ENCODE assay signal across 21 cellular contexts in the genomic region with DNA sequence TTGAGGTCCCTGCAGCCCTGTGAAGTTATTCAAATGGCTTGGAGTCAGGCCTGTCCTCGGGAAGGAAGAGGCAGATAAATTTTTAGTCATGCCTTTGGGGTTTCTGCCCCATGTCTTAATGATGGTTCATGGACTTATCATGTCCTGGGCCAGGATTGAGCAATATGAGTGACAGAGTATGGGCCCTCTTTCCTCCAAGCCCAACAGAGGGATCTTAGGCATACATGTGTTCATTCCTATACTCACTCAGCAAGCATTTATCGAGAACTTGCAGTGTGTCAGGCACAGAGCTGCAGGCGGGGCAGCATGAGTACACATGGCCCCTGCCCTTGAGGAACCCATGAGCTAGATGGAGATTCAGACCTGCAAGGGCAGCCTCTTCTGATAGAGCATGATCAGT. TPM values are rescaled to one million over a fixed set of nuclear protein-coding genes. Genes with fewer than 3 reads are reported as not detected.
DNase-seq lines count a peak whose midpoint lies in the region; ATAC-seq and TF ChIP-seq lines count a peak whose summit lies in the region.
"Had no signal": no experiment of that assay in that cellular context is flagged by ENCODE, and none has a peak within 500 bp of the region (broad histone marks: within the 10 kb centered on the region; RNA-seq: fewer than 3 reads in every experiment).

No MANE protein-coding gene starts in this region.

- no peaks in the 10 kb centered on the region for H3K4me1 Mint-ChIP-seq in glutamatergic neuron (ENCODE audit: low read depth, unreplicated experiment)

- H4K5ac ChIP-seq in IMR-90 (ENCODE audit: low read depth, low read length) = no peak overlapping the region

- no peak overlapping the region for H3K56ac ChIP-seq in IMR-90 (ENCODE audit: extremely low read depth, insufficient read depth, low read length)

- TF ChIP-seq RAD21 in IMR-90 (IDR thresholded peaks at IDR 0.05; ENCODE audit: low read length) = no peak

- no peak overlapping the region for H2BK20ac ChIP-seq in IMR-90 (ENCODE audit: low read depth, low read length)

- POLR2A ChIA-PET in IMR-90 (lab: Charles Lee; ENCODE audit: unreplicated experiment) = no interaction called here

- no peak overlapping the region for H3K27ac Mint-ChIP-seq in glutamatergic neuron (ENCODE audit: unreplicated experiment)
- H3K27ac Mint-ChIP-seq: activated naive CD4-positive, alpha-beta T cell treated with anti-CD3 and anti-CD28 coated beads, Interleukin-2, amount 50 U/mL, for 24 hours; CD4-positive, CD25-positive, alpha-beta regulatory T cell had no signal

- H3K9me1 ChIP-seq in IMR-90 (ENCODE audit: insufficient read depth, low read length) = peaks cover 6% of the 10 kb centered on the region; the same call in 1 of the 2 replicates

- H4K8ac ChIP-seq in IMR-90 (ENCODE audit: low read depth in 2 of 2, low read length in 2 of 2) = no peak overlapping the region

- H2AK5ac ChIP-seq in IMR-90 (ENCODE audit: low read depth, low read length) = no peak overlapping the region

- H3K4me2 ChIP-seq in IMR-90 (ENCODE audit: low read depth, low read length) = no peak overlapping the region

- H3K4me3 ChIP-seq in IMR-90 (ENCODE audit: insufficient read depth, low read depth, low read length) (no peak overlapping the region), brain microvascular endothelial cell (ENCODE audit: low read depth, low read length) (no peak overlapping the region), left lung (no peak overlapping the region), BE2C (ENCODE audit: low read depth, low read length) (no peak overlapping the region)
- H3K4me3 ChIP-seq: body of pancreas, left ventricle myocardium inferior had no signal

- no peak overlapping the region for H2BK5ac ChIP-seq in IMR-90 (ENCODE audit: low read depth, low read length, poor library complexity, severe bottlenecking)

- no peak overlapping the region for H3K18ac ChIP-seq in IMR-90 (ENCODE audit: low read depth, low read length)

- peaks cover 14% of the 10 kb centered on the region for H3K27me3 Mint-ChIP-seq in glutamatergic neuron (ENCODE audit: unreplicated experiment)

- WGBS in IMR-90 (ENCODE audit: extremely low coverage in 2 of 2, insufficient read length in 1 of 2), 2 experiments = no CpG with 5 or more reads among the region's 3 CpGs

- H3K9me3 Mint-ChIP-seq in glutamatergic neuron (ENCODE audit: unreplicated experiment) = peaks cover 3% of the 10 kb centered on the region
- H3K9me3 Mint-ChIP-seq: activated naive CD4-positive, alpha-beta T cell treated with anti-CD3 and anti-CD28 coated beads, Interleukin-2, amount 50 U/mL, for 24 hours; activated T-cell treated with anti-CD3 and anti-CD28 coated beads, Interleukin-2, amount 50 U/mL, for 4 hours; CD4-positive, CD25-positive, alpha-beta regulatory T cell had no signal

- H3K36me3 ChIP-seq in IMR-90 (ENCODE audit: control insufficient read depth, insufficient read depth, low read length) (no peaks in the 10 kb centered on the region), brain microvascular endothelial cell (replicated peaks) (no peaks in the 10 kb centered on the region), left lung (no peaks in the 10 kb centered on the region), BE2C (no peaks in the 10 kb centered on the region)
- H3K36me3 ChIP-seq: left ventricle myocardium inferior, WERI-Rb-1 had no signal

- no peak overlapping the region for H2BK120ac ChIP-seq in IMR-90 (ENCODE audit: low read depth, low read length)

- H3K27ac ChIP-seq in IMR-90 (ENCODE audit: insufficient read depth, low read length) (no peak overlapping the region), brain microvascular endothelial cell (no peak overlapping the region), left lung (peak overlapping the region in 1 of 2 donors; percentile 44)
- H3K27ac ChIP-seq: body of pancreas, left ventricle myocardium inferior, WERI-Rb-1 had no signal

- TF ChIP-seq CTCF in IMR-90 (conservative IDR thresholded peaks at IDR 0.05; ENCODE audit: low read depth, low read length) (no peak), brain microvascular endothelial cell (IDR thresholded peaks at IDR 0.05; ENCODE audit: low read depth, low read length, missing control alignments) (no peak), left lung (IDR thresholded peaks at IDR 0.05) (no peak), BE2C (IDR thresholded peaks at IDR 0.05; ENCODE audit: low read depth, low read length) (no peak), glutamatergic neuron (IDR thresholded peaks at IDR 0.05; ENCODE audit: partially characterized antibody, unreplicated experiment) (no peak)

- no peak overlapping the region for H3K4ac ChIP-seq in IMR-90 (ENCODE audit: low read depth, low read length)

- H2BK15ac ChIP-seq in IMR-90 (ENCODE audit: low read depth, low read length) = no peak overlapping the region

- CTCF ChIA-PET in IMR-90 (lab: Yijun Ruan, JAX) = no interaction called here

- H3K23ac ChIP-seq in IMR-90 (ENCODE audit: low read depth, low read length) = no peak overlapping the region; the same call in 1 of the 2 replicates

- H4K91ac ChIP-seq in IMR-90 (ENCODE audit: insufficient read depth, low read depth, low read length) = no peak overlapping the region

- dilution Hi-C loops in IMR-90 (cut with HindIII; ENCODE audit: low sequenced_read_pairs, unreplicated experiment) = no loop called here

- in situ Hi-C loops in IMR-90 (cut with MboI; ENCODE audit: low sequenced_read_pairs) (no loop called here), brain microvascular endothelial cell (cut with HindIII; ENCODE audit: low pct_ligation_motif_present, low sequenced_read_pairs) (no loop called here)

- no TSS peak for BruUV-seq in IMR-90 (replicated peaks; lab: Mats Ljungman, UMichigan)

- H3K14ac ChIP-seq in IMR-90 (replicated peaks; ENCODE audit: low read depth, low read length) = no peak overlapping the region; the same call in 1 of the 2 replicates

- H3K9me3 ChIP-seq in IMR-90 (ENCODE audit: control insufficient read depth, insufficient read depth, low read length) (no peaks in the 10 kb centered on the region), left lung (no peaks in the 10 kb centered on the region), BE2C (no peaks in the 10 kb centered on the region)
- H3K9me3 ChIP-seq: body of pancreas, left ventricle myocardium inferior had no signal

- H2AK9ac ChIP-seq in IMR-90 (replicated peaks; ENCODE audit: low read depth, low read length, poor library complexity) = no peak overlapping the region

- H2AFZ ChIP-seq in IMR-90 (replicated peaks; ENCODE audit: low read length, poor library complexity) = peak overlapping the region; percentile 35

- intact Hi-C loops in IMR-90 (cut with micrococcal nuclease) = no loop called here
- intact Hi-C loops in left lung (cut with DNase I) = no loop called here
- intact Hi-C loops in posterior vena cava (cut with DNase I) = no loop called here

- no peak for TF ChIP-seq POLR2A in IMR-90 (IDR thresholded peaks at IDR 0.05; ENCODE audit: low read depth, low read length)

- DNase-seq in AG20443 (ENCODE audit: low spot score) (peak; percentile 66), IMR-90 (peak; percentile 23), brain microvascular endothelial cell (peak; percentile 7), left lung (no peak), BE2C (no peak), posterior vena cava (ENCODE audit: low spot score) (no peak), glutamatergic neuron (no peak), RKO (ENCODE audit: low spot score) (no peak)
- DNase-seq: activated CD4-positive, alpha-beta T cell treated with anti-CD3 and anti-CD28 coated beads, Interleukin-2, amount 50 U/mL, for 48 hours; activated T-cell treated with anti-CD3 and anti-CD28 coated beads, Interleukin-2, amount 50 U/mL, for 4 hours; body of pancreas; CD4-positive, CD25-positive, alpha-beta regulatory T cell; KG1; NCI-H69; SHP77 treated with DMSO at 0.1 percent for 48 hours; WERI-Rb-1 had no signal

- no peaks in the 10 kb centered on the region for H4K20me1 ChIP-seq in IMR-90 (ENCODE audit: insufficient read depth, low read length)

- H3K9ac ChIP-seq in IMR-90 (ENCODE audit: low read depth, low read length) = no peak overlapping the region

- peaks cover 6% of the 10 kb centered on the region for H3K36me3 Mint-ChIP-seq in glutamatergic neuron (ENCODE audit: unreplicated experiment)
- H3K36me3 Mint-ChIP-seq: activated naive CD4-positive, alpha-beta T cell treated with anti-CD3 and anti-CD28 coated beads, Interleukin-2, amount 50 U/mL, for 24 hours; CD4-positive, CD25-positive, alpha-beta regulatory T cell had no signal

- H3K27me3 ChIP-seq in IMR-90 (ENCODE audit: control insufficient read depth, insufficient read depth, low read length) = peaks cover 36% of the 10 kb centered on the region
- H3K27me3 ChIP-seq in brain microvascular endothelial cell (replicated peaks) = peaks cover 3% of the 10 kb centered on the region
- H3K27me3 ChIP-seq in left lung = peaks cover 4 to 18% of the 10 kb centered on the region in 2 donors
- no peaks in the 10 kb centered on the region for H3K27me3 ChIP-seq in BE2C
- H3K27me3 ChIP-seq: body of pancreas had no signal

- H3K4me3 Mint-ChIP-seq in glutamatergic neuron (ENCODE audit: unreplicated experiment) = no peak overlapping the region
- H3K4me3 Mint-ChIP-seq: activated naive CD4-positive, alpha-beta T cell treated with anti-CD3 and anti-CD28 coated beads, Interleukin-2, amount 50 U/mL, for 24 hours; activated T-cell treated with anti-CD3 and anti-CD28 coated beads, Interleukin-2, amount 50 U/mL, for 4 hours; CD4-positive, CD25-positive, alpha-beta regulatory T cell had no signal

- H3K79me1 ChIP-seq in IMR-90 (ENCODE audit: low read depth in 1 of 2, low read length in 2 of 2) = no peaks in the 10 kb centered on the region

- peaks cover 7% of the 10 kb centered on the region; the same call in 1 of the 2 replicates for H3K4me1 ChIP-seq in IMR-90 (ENCODE audit: control insufficient read depth, insufficient read depth, low read length)
- peaks cover 6 to 11% of the 10 kb centered on the region in 2 donors for H3K4me1 ChIP-seq in left lung
- no peaks in the 10 kb centered on the region for H3K4me1 ChIP-seq in BE2C

- 0 out of 2 replicates have a peak, but pooled peaks have one; percentile 9 for ATAC-seq in IMR-90 (ENCODE audit: low read depth)
- ATAC-seq in left lung = peak; percentile 2
- ATAC-seq: activated T-cell treated with anti-CD3 and anti-CD28 coated beads, Interleukin-2, amount 50 U/mL, for 4 hours; body of pancreas had no signal

TF ChIP-seq in IMR-90, 13 proteins besides CTCF, POLR2A, EP300 and RAD21 (continues in another document):
- no peak for TF ChIP-seq NFE2L2 (IDR thresholded peaks at IDR 0.05; ENCODE audit: low read depth, low read length)
- no peak for TF ChIP-seq SMC3 (IDR thresholded peaks at IDR 0.05; ENCODE audit: low read depth, low read length)
- TF ChIP-seq RCOR1 (IDR thresholded peaks at IDR 0.05; ENCODE audit: insufficient replicate concordance, low read length) = no peak
- peak; percentile 87 for TF ChIP-seq CEBPB (IDR thresholded peaks at IDR 0.05; ENCODE audit: low read depth, low read length)

RNA-seq across cellular contexts. Expression of gene ESYT3, which starts 6.2 kb away (rescaled TPM):
- total RNA-seq in IMR-90 (2012; rRNA removed) (under 0.01 TPM in 2 replicates), left lung (10 to 100 TPM; 24.5 to 44.4 TPM), posterior vena cava (under 1 TPM; 0.37 to 0.43 TPM), glutamatergic neuron (ENCODE audit: unreplicated experiment) (not detected)
- polyA plus RNA-seq in IMR-90 (2012; rRNA removed) = 0.02 and 0.03 TPM in 2 replicates
- 0.04 and 0.05 TPM in 2 replicates for polyA plus RNA-seq in IMR-90 (2012; cell fraction: cytosol; rRNA removed)
- polyA plus RNA-seq in IMR-90 (2012; cell fraction: nucleus; rRNA removed; ENCODE audit: low replicate concordance) = 0.25 and 0.32 TPM in 2 replicates
- 0.28 TPM for polyA plus RNA-seq in BE2C (2012; ENCODE audit: insufficient read depth, insufficient read length, low read depth)
- total RNA-seq: CD4-positive, CD25-positive, alpha-beta regulatory T cell; endothelial cell of umbilical vein; OCI-LY7; pulmonary artery endothelial cell had no signal
- polyA plus RNA-seq: endothelial cell of umbilical vein had no signal

Comparison
In these comparisons a context has a peak if more than half of its experiments do, and no peak if none do; other contexts are left out.
1. DNase-seq: peak in AG20443 (single experiment), IMR-90 (single experiment) and brain microvascular endothelial cell (single experiment); none in left lung (0 of 2), BE2C (single experiment), posterior vena cava (single experiment), glutamatergic neuron (single experiment) and RKO (single experiment).
2. RNA of gene ESYT3, which starts 6.2 kb away (total RNA-seq): 24.5 to 44.4 TPM in left lung; 0.37 to 0.43 TPM in posterior vena cava, under 0.01 TPM in IMR-90 and not detected in glutamatergic neuron (single experiment); every median in the first group is over 10 times any median in the second.